In the genomic region with DNA sequence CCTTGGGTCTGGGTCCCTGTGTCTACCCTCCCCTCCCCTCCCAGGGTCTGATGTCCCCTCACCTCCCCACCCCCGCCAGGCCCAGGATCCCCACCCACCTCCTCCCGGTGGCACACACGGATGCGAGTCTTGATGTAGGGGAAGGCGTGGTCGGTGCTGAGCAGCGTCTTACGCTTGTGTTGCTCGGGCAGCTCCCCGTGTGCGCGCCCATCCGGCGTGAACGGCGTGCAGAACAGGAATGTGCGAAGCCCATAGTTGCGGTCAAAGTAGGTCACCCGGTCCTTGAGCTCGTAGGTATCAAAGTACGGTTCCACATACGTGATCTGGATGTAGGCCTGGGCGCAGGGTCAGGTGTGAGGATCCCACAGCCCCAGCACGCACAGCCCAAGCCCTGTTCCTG, we compare ENCODE assay signal across 2 cellular contexts.
TF ChIP-seq lines count a peak whose summit lies in the region.

No MANE protein-coding gene starts in this region.

TF ChIP-seq in IMR-90, 13 proteins besides CTCF, POLR2A, EP300 and RAD21:
- TF ChIP-seq SMC3 (IDR thresholded peaks at IDR 0.05; ENCODE audit: low read depth, low read length) (no peak), MAFK (IDR thresholded peaks at IDR 0.05; ENCODE audit: low read depth, low read length) (no peak), BHLHE40 (IDR thresholded peaks at IDR 0.05; ENCODE audit: low read depth, low read length) (no peak), CHD1 (IDR thresholded peaks at IDR 0.05; ENCODE audit: low read depth, low read length) (no peak), CEBPB (IDR thresholded peaks at IDR 0.05; ENCODE audit: low read depth, low read length) (no peak), FOS (IDR thresholded peaks at IDR 0.05; ENCODE audit: low read depth, low read length) (no peak), MAZ (IDR thresholded peaks at IDR 0.05; ENCODE audit: borderline replicate concordance, low read depth, low read length) (no peak), USF2 (IDR thresholded peaks at IDR 0.05; ENCODE audit: low read depth, low read length) (no peak), NFE2L2 (IDR thresholded peaks at IDR 0.05; ENCODE audit: low read depth, low read length) (no peak), ELK1 (IDR thresholded peaks at IDR 0.05; ENCODE audit: borderline replicate concordance, low read depth, low read length) (no peak), RCOR1 (IDR thresholded peaks at IDR 0.05; ENCODE audit: insufficient replicate concordance, low read length) (no peak), MXI1 (IDR thresholded peaks at IDR 0.05; ENCODE audit: borderline replicate concordance, low read depth, low read length) (no peak), RFX5 (IDR thresholded peaks at IDR 0.05; ENCODE audit: low read depth, low read length) (no peak)

TF ChIP-seq in GM12891, 5 proteins besides CTCF, POLR2A, EP300 and RAD21 (continued from another document):
- TF ChIP-seq POU2F2 (IDR thresholded peaks at IDR 0.05; ENCODE audit: low read depth, low read length) (no peak), PAX5 (IDR thresholded peaks at IDR 0.05; ENCODE audit: insufficient read depth, low read length, severe bottlenecking) (no peak), TAF1 (IDR thresholded peaks at IDR 0.05; ENCODE audit: low read depth, low read length) (no peak), SPI1 (IDR thresholded peaks at IDR 0.05; ENCODE audit: low read depth, low read length) (no peak)
